26 cellular contexts compared by ENCODE assay signal in genomic region chr7:96664793-96665192, GRCh38.
"Had no signal": no experiment of that assay in that cellular context is flagged by ENCODE, and none has a peak within 500 bp of the region (broad histone marks: within the 10 kb centered on the region; RNA-seq: fewer than 3 reads in every experiment).

No MANE protein-coding gene starts in this region.

- H3K36me3 ChIP-seq: colonic mucosa, neutrophil, suprapubic skin had no signal

- H3K4me3 ChIP-seq: colonic mucosa, esophagus squamous epithelium, heart right ventricle, psoas muscle, suprapubic skin, tibial nerve had no signal

- H3K4me1 ChIP-seq: colonic mucosa, esophagus squamous epithelium, heart right ventricle, parathyroid adenoma, psoas muscle, suprapubic skin, tibial nerve had no signal

- H3K27ac ChIP-seq: colonic mucosa, epithelial cell of prostate, esophagus squamous epithelium, heart right ventricle, neutrophil, parathyroid adenoma, psoas muscle, suprapubic skin, tibial nerve, VCaP had no signal

- DNase-seq: activated CD4-positive, alpha-beta T cell treated with anti-CD3 and anti-CD28 coated beads for 48 hours; activated CD4-positive, alpha-beta T cell treated with anti-CD3 and anti-CD28 coated beads, Interleukin-2, amount 50 U/mL, for 48 hours; activated CD8-positive, alpha-beta memory T cell treated with anti-CD3 and anti-CD28 coated beads for 24 hours; activated gamma-delta T cell; activated naive CD4-positive, alpha-beta T cell treated with anti-CD3 and anti-CD28 coated beads, Interleukin-2, amount 10 ng/mL, durations not matched to agents 7 days and 5 days; amygdala; colonic mucosa; effector CD8-positive, alpha-beta T cell; esophagus squamous epithelium; foreskin melanocyte; heart right ventricle; midbrain; naive thymus-derived CD4-positive, alpha-beta T cell; psoas muscle; stimulated activated CD4-positive, alpha-beta T cell treated with anti-CD3 and anti-CD28 coated beads, Interleukin-15, amount 100 ng/mL, for 24 hours; stimulated activated CD4-positive, alpha-beta T cell treated with anti-CD3 and anti-CD28 coated beads, Interleukin-2, amount 100 ng/mL, for 24 hours; stimulated activated naive CD4-positive, alpha-beta T cell; T-helper 1 cell had no signal

- ATAC-seq: activated CD4-positive, CD25-positive, alpha-beta regulatory T cell treated with anti-CD3 and anti-CD28 coated beads, Interleukin-2, amount 50 U/mL, for 24 hours; heart right ventricle; naive thymus-derived CD4-positive, alpha-beta T cell; psoas muscle had no signal

- H3K27ac Mint-ChIP-seq: activated naive CD4-positive, alpha-beta T cell treated with anti-CD3 and anti-CD28 coated beads, Interleukin-2, amount 10 ng/mL, durations not matched to agents 7 days and 5 days; activated T-helper 1 cell treated with anti-CD3 and anti-CD28 coated beads, Interleukin-12 subunit alpha, Interleukin-12 subunit beta, Interleukin-2, Interleukin-4 antibody, amounts not matched to agents 30 ng/mL and 10 ng/mL and 1 ng/mL, durations not matched to agents 14 hours and 24 hours and 36 hours had no signal

- H3K9me3 ChIP-seq: colonic mucosa, esophagus squamous epithelium, neutrophil, psoas muscle, suprapubic skin, tibial nerve had no signal

- H3K27me3 Mint-ChIP-seq: activated naive CD4-positive, alpha-beta T cell treated with anti-CD3 and anti-CD28 coated beads, Interleukin-2, amount 10 ng/mL, durations not matched to agents 7 days and 5 days; naive thymus-derived CD4-positive, alpha-beta T cell had no signal

- H3K4me3 Mint-ChIP-seq: activated naive CD4-positive, alpha-beta T cell treated with anti-CD3 and anti-CD28 coated beads, Interleukin-2, amount 10 ng/mL, durations not matched to agents 7 days and 5 days; activated T-helper 1 cell treated with anti-CD3 and anti-CD28 coated beads, Interleukin-12 subunit alpha, Interleukin-12 subunit beta, Interleukin-2, Interleukin-4 antibody, amounts not matched to agents 30 ng/mL and 10 ng/mL and 1 ng/mL, durations not matched to agents 14 hours and 24 hours and 36 hours; naive thymus-derived CD4-positive, alpha-beta T cell had no signal

- H3K9me3 Mint-ChIP-seq: activated naive CD4-positive, alpha-beta T cell treated with anti-CD3 and anti-CD28 coated beads, Interleukin-2, amount 10 ng/mL, durations not matched to agents 7 days and 5 days; activated T-helper 1 cell treated with anti-CD3 and anti-CD28 coated beads, Interleukin-12 subunit alpha, Interleukin-12 subunit beta, Interleukin-2, Interleukin-4 antibody, amounts not matched to agents 30 ng/mL and 10 ng/mL and 1 ng/mL, durations not matched to agents 14 hours and 24 hours and 36 hours had no signal

- H3K27me3 ChIP-seq: colonic mucosa, esophagus squamous epithelium, heart right ventricle, neutrophil, suprapubic skin, tibial nerve had no signal
